Comparison of ENCODE assay signal across 4 cellular contexts in genomic region chr6:159025224-159025623, GRCh38. TPM values are rescaled to one million over a fixed set of nuclear protein-coding genes. Genes with fewer than 3 reads are reported as not detected.
"Had no signal": no experiment of that assay in that cellular context is flagged by ENCODE, and none has a peak within 500 bp of the region (broad histone marks: within the 10 kb centered on the region; RNA-seq: fewer than 3 reads in every experiment).

No MANE protein-coding gene starts in this region.

RNA-seq across cellular contexts. Expression of gene TAGAP, which starts 19.6 kb away (rescaled TPM):
- total RNA-seq: PC-3, PC-9, RPMI7951 had no signal
- polyA plus RNA-seq: SK-N-SH had no signal
